ENCODE assay signal across 8 cellular contexts in the genomic region with DNA sequence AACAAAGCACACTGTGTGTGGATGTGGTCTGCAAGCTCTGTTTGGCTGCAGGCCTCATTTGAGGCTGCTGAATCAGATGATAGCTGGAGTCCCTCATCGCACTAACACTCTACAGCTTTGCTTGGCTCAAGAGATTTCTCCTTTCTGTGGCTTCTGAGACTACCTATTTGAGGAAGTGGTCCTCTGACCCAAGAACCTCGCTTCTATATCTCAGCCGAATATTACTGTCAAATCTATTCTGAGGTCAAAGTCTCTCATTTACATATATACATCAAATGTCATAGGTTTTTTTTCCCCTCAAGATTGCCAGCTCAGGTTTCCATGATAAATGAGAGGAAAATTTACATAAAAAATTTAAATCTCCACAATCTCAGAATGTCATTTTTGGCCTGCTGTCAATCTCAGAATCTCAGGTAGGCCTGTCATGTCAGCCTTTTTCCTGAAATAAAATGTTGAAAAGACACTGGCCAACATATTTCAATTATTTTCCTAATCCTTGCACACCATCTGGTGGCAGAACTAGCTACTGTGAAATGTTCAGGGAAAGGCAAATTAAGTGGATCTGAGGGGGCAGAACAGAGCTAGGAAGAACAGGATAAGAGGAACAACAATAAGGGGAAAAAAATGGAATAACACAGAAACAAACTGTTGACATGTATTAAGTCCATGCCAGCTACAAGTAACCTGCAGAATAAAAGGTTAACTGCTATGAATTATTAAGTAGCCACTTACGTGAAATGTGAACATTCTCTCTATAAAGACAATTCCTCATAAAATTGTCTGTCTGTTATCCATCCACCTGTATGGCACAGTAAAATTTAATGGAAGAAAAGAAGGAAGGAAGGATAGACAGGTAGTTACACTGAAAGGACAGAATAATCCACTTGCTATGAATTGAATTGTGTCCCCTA. TPM values are rescaled to one million over a fixed set of nuclear protein-coding genes. Genes with fewer than 3 reads are reported as not detected.
DNase-seq lines count a peak whose midpoint lies in the region; ATAC-seq, FAIRE-seq and TF ChIP-seq lines count a peak whose summit lies in the region.

No MANE protein-coding gene starts in this region.

- H3K4me1 ChIP-seq in right cardiac atrium (ENCODE audit: control insufficient read depth, insufficient read depth, low read length) (no peaks in the 10 kb centered on the region), stomach (peaks cover 0 to 34% (median 22%) of the 10 kb centered on the region in 4 donors)

- ATAC-seq in GM18498 (IDR thresholded peaks at IDR 0.05; ENCODE audit: unreplicated experiment) (peak; percentile 99), HG02642 (IDR thresholded peaks at IDR 0.05; ENCODE audit: poor library complexity, unreplicated experiment) (peak; percentile 97), right cardiac atrium (peak; percentile 41 to 66)

- TF ChIP-seq CTCF in WI38 (IDR thresholded peaks at IDR 0.05; ENCODE audit: low read depth, low read length) (peak; percentile 45), stomach (IDR thresholded peaks at IDR 0.05) (peak in 5 of 7 experiments; percentile 31 to 62 (median 48))

- peak; percentile 67 for DNase-seq in NAMALWA (ENCODE audit: low spot score)
- no peak for DNase-seq in right cardiac atrium
- DNase-seq in stomach, result no peak
- DNase-seq in stimulated activated CD4-positive, alpha-beta T cell treated with anti-CD3 and anti-CD28 coated beads, Interleukin-4, amount 100 ng/mL, for 1 hour, result no peak

- 59% methylated on average over 4 of the region's 4 CpGs for WGBS in right cardiac atrium
- 53 to 68% (median 58%) methylated on average over 4 of the region's 4 CpGs for WGBS in stomach, 5 donors

- no peaks in the 10 kb centered on the region for H3K36me3 ChIP-seq in stomach

- TF ChIP-seq POLR2A in stomach (IDR thresholded peaks at IDR 0.05), result no peak

- no peaks in the 10 kb centered on the region for H3K27me3 ChIP-seq in right cardiac atrium (ENCODE audit: control insufficient read depth, insufficient read depth)
- no peaks in the 10 kb centered on the region for H3K27me3 ChIP-seq in stomach

- intact Hi-C loops in right cardiac atrium (cut with DNase I), result loop anchor here in 3 of 4 donors (2.0 to 10.0 kb wide), 3 partner anchors 103 to 826 kb away; no protein-coding TSS in a partner anchor
- intact Hi-C loops in stomach (cut with DNase I; ENCODE audit: low total_unique reads), result no loop called here

- H3K9me3 ChIP-seq in right cardiac atrium (ENCODE audit: control insufficient read depth, low read length) (no peaks in the 10 kb centered on the region), stomach (no peaks in the 10 kb centered on the region)

- H3K4me3 ChIP-seq in WI38 (ENCODE audit: low read depth, low read length), result no peak overlapping the region
- H3K4me3 ChIP-seq in right cardiac atrium (ENCODE audit: low read length), result no peak overlapping the region
- H3K4me3 ChIP-seq in stomach, result no peak overlapping the region

- H3K27ac ChIP-seq in right cardiac atrium (ENCODE audit: low read length), result no peak overlapping the region
- H3K27ac ChIP-seq in stomach, result peak overlapping the region; percentile 20 to 74 (median 54)

- no peak for TF ChIP-seq EP300 in stomach (IDR thresholded peaks at IDR 0.05)

- FAIRE-seq in A204.1 (lab: Jason Lieb, UNC), result peak; percentile 88

RNA-seq across cellular contexts. Expression of a gene that starts 39.3 kb away (rescaled TPM):
- total RNA-seq in right cardiac atrium, result under 1 TPM; 0.17 to 0.84 (median 0.29) TPM
- 0.18 TPM for polyA plus RNA-seq in right cardiac atrium
- 10 to 100 TPM in 2 of 5 donors, 1 to 10 TPM in 1, not detected in 2; 4.8 to 18.2 (median 11.6) TPM for total RNA-seq in stomach
- 1 to 10 TPM; 1.5 to 6.3 (median 6.0) TPM for polyA plus RNA-seq in stomach
